ENCODE assay signal across 2 cellular contexts in genomic region chr16:67707210-67707609, GRCh38.
TF ChIP-seq lines count a peak whose summit lies in the region.

No MANE protein-coding gene starts in this region.

TF ChIP-seq in HEK293, 187 proteins besides CTCF, POLR2A, EP300 and RAD21:
- no peak for TF ChIP-seq ZSCAN30 (tag by site-specific recombination; IDR thresholded peaks at IDR 0.05)
- no peak for TF ChIP-seq OSR2 (tag by site-specific recombination; IDR thresholded peaks at IDR 0.05)
- no peak for TF ChIP-seq ZNF473 (tag by site-specific recombination; IDR thresholded peaks at IDR 0.05)
- no peak for TF ChIP-seq ZNF692 (tag by site-specific recombination; IDR thresholded peaks at IDR 0.05)
- no peak for TF ChIP-seq KLF16 (tag by site-specific recombination; IDR thresholded peaks at IDR 0.05)
- no peak for TF ChIP-seq ZBTB21 (tag by site-specific recombination; IDR thresholded peaks at IDR 0.05)
- no peak for TF ChIP-seq ZFP41 (tag by site-specific recombination; IDR thresholded peaks at IDR 0.05; ENCODE audit: borderline replicate concordance)
- TF ChIP-seq ZNF184 (tag by site-specific recombination; IDR thresholded peaks at IDR 0.05) = peak; percentile 98

TF ChIP-seq in K562, 482 proteins besides CTCF, POLR2A, EP300 and RAD21:
- peak; percentile 66; the same call in 1 of the 2 replicates for TF ChIP-seq ZNF184 (CRISPR knock-in tag; IDR thresholded peaks at IDR 0.05)
- TF ChIP-seq GTF2E2 (tag; IDR thresholded peaks at IDR 0.05) = no peak
- TF ChIP-seq SMAD3 (CRISPR knock-in tag; conservative IDR thresholded peaks at IDR 0.05) = no peak
